2 cellular contexts compared by ENCODE assay signal in genomic region chr11:73662445-73663157, GRCh38.
TF ChIP-seq lines count a peak whose summit lies in the region.

No MANE protein-coding gene starts in this region.

TF ChIP-seq in IMR-90, 13 proteins besides CTCF, POLR2A, EP300 and RAD21:
- TF ChIP-seq, protein P1, sequence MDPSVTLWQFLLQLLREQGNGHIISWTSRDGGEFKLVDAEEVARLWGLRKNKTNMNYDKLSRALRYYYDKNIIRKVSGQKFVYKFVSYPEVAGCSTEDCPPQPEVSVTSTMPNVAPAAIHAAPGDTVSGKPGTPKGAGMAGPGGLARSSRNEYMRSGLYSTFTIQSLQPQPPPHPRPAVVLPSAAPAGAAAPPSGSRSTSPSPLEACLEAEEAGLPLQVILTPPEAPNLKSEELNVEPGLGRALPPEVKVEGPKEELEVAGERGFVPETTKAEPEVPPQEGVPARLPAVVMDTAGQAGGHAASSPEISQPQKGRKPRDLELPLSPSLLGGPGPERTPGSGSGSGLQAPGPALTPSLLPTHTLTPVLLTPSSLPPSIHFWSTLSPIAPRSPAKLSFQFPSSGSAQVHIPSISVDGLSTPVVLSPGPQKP (IDR thresholded peaks at IDR 0.05; ENCODE audit: borderline replicate concordance, low read depth, low read length), result no peak
- TF ChIP-seq MAFK (IDR thresholded peaks at IDR 0.05; ENCODE audit: low read depth, low read length) (no peak), BHLHE40 (IDR thresholded peaks at IDR 0.05; ENCODE audit: low read depth, low read length) (no peak), CEBPB (IDR thresholded peaks at IDR 0.05; ENCODE audit: low read depth, low read length) (no peak), SMC3 (IDR thresholded peaks at IDR 0.05; ENCODE audit: low read depth, low read length) (no peak), MAZ (IDR thresholded peaks at IDR 0.05; ENCODE audit: borderline replicate concordance, low read depth, low read length) (no peak), RCOR1 (IDR thresholded peaks at IDR 0.05; ENCODE audit: insufficient replicate concordance, low read length) (no peak), CHD1 (IDR thresholded peaks at IDR 0.05; ENCODE audit: low read depth, low read length) (no peak), NFE2L2 (IDR thresholded peaks at IDR 0.05; ENCODE audit: low read depth, low read length) (no peak; the same call in 1 of the 2 replicates), RFX5 (IDR thresholded peaks at IDR 0.05; ENCODE audit: low read depth, low read length) (no peak), MXI1 (IDR thresholded peaks at IDR 0.05; ENCODE audit: borderline replicate concordance, low read depth, low read length) (no peak)
- TF ChIP-seq, protein P2, sequence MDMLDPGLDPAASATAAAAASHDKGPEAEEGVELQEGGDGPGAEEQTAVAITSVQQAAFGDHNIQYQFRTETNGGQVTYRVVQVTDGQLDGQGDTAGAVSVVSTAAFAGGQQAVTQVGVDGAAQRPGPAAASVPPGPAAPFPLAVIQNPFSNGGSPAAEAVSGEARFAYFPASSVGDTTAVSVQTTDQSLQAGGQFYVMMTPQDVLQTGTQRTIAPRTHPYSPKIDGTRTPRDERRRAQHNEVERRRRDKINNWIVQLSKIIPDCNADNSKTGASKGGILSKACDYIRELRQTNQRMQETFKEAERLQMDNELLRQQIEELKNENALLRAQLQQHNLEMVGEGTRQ (IDR thresholded peaks at IDR 0.05; ENCODE audit: low read depth, low read length), result no peak

TF ChIP-seq in K562, 482 proteins besides CTCF, POLR2A, EP300 and RAD21 (continues in another document):
- TF ChIP-seq NFE2 (IDR thresholded peaks at IDR 0.05; ENCODE audit: low read depth) (peak; percentile 77), MAFG (tag; conservative IDR thresholded peaks at IDR 0.05) (peak; percentile 81), MAFF (IDR thresholded peaks at IDR 0.05; ENCODE audit: low read length) (peak; percentile 42; the same call in 1 of the 2 replicates), STAG1 (CRISPR knock-in tag; IDR thresholded peaks at IDR 0.05; ENCODE audit: borderline replicate concordance) (no peak), CBX3 (IDR thresholded peaks at IDR 0.05; ENCODE audit: borderline replicate concordance in 1 of 2, low read length in 2 of 2) (no peak), BRD4 (IDR thresholded peaks at IDR 0.05) (no peak), C11orf30 (IDR thresholded peaks at IDR 0.05; ENCODE audit: low read depth) (peak; percentile 79), ETV5 (CRISPR knock-in tag; IDR thresholded peaks at IDR 0.05; ENCODE audit: low read depth) (no peak), ADNP (tag; IDR thresholded peaks at IDR 0.05) (no peak), ZNF316 (IDR thresholded peaks at IDR 0.05) (peak; percentile 69), ELF2 (CRISPR knock-in tag; IDR thresholded peaks at IDR 0.05) (no peak), BCL6 (CRISPR knock-in tag; IDR thresholded peaks at IDR 0.05) (no peak), ZNF24 (IDR thresholded peaks at IDR 0.05) (no peak), TBP (optimal IDR thresholded peaks at IDR 0.05; ENCODE audit: low read depth, low read length) (no peak), CBFB (CRISPR knock-in tag; IDR thresholded peaks at IDR 0.05) (no peak), ZNF655 (CRISPR knock-in tag; IDR thresholded peaks at IDR 0.05) (no peak), CHD2 (IDR thresholded peaks at IDR 0.05; ENCODE audit: low read depth, low read length) (no peak), PML (IDR thresholded peaks at IDR 0.05; ENCODE audit: low read length) (no peak), TAL1 (IDR thresholded peaks at IDR 0.05) (no peak), NFE2L1 (tag; IDR thresholded peaks at IDR 0.05; ENCODE audit: borderline replicate concordance, low read depth) (0 out of 2 replicates have a peak, but pooled peaks have one; percentile 55), POLR3A (IDR thresholded peaks at IDR 0.05; ENCODE audit: borderline replicate concordance, extremely low read depth, insufficient read depth, insufficient read length) (no peak), MXI1 (IDR thresholded peaks at IDR 0.05; ENCODE audit: low read depth, low read length) (no peak), HEY1 (CRISPR knock-in tag; IDR thresholded peaks at IDR 0.05; ENCODE audit: borderline replicate concordance) (no peak), ZKSCAN1 (IDR thresholded peaks at IDR 0.05; ENCODE audit: low read depth, low read length) (no peak), ZBED1 (IDR thresholded peaks at IDR 0.05) (no peak), ZNF740 (CRISPR knock-in tag; IDR thresholded peaks at IDR 0.05) (no peak), ZNF740 (tag; IDR thresholded peaks at IDR 0.05) (no peak), COPS2 (conservative IDR thresholded peaks at IDR 0.05) (no peak), BHLHE40 (IDR thresholded peaks at IDR 0.05; ENCODE audit: low read length) (no peak), ZNF445 (CRISPR knock-in tag; IDR thresholded peaks at IDR 0.05; ENCODE audit: low read depth) (no peak), ZNF140 (CRISPR knock-in tag; IDR thresholded peaks at IDR 0.05) (no peak), L3MBTL2 (IDR thresholded peaks at IDR 0.05) (no peak), GTF2A2 (tag; IDR thresholded peaks at IDR 0.05) (no peak), SNRNP70 (optimal IDR thresholded peaks at IDR 0.05; ENCODE audit: low read depth, low read length) (no peak), POU5F1 (IDR thresholded peaks at IDR 0.05; ENCODE audit: borderline replicate concordance, low read depth, low read length, partially characterized antibody) (no peak), PCBP2 (IDR thresholded peaks at IDR 0.05; ENCODE audit: low read depth, low read length, poor library complexity, severe bottlenecking) (no peak), ZC3H11A (IDR thresholded peaks at IDR 0.05; ENCODE audit: low read depth, low read length) (no peak), TCF3 (CRISPR knock-in tag; IDR thresholded peaks at IDR 0.05) (no peak), RFX7 (CRISPR knock-in tag; IDR thresholded peaks at IDR 0.05) (no peak), JUND (IDR thresholded peaks at IDR 0.05; ENCODE audit: borderline replicate concordance, low read depth, low read length) (0 out of 2 replicates have a peak, but pooled peaks have one; percentile 9), JUND (tag; IDR thresholded peaks at IDR 0.05; ENCODE audit: borderline replicate concordance, low read depth, low read length) (no peak), POLR2AphosphoS2 (IDR thresholded peaks at IDR 0.05; ENCODE audit: low read length) (no peak), MCM5 (IDR thresholded peaks at IDR 0.05; ENCODE audit: low read depth) (no peak), BDP1 (IDR thresholded peaks at IDR 0.05; ENCODE audit: insufficient read depth, insufficient read length) (no peak), FIP1L1 (IDR thresholded peaks at IDR 0.05; ENCODE audit: low read depth, low read length, poor library complexity, severe bottlenecking) (no peak)
- TF ChIP-seq, protein P3, sequence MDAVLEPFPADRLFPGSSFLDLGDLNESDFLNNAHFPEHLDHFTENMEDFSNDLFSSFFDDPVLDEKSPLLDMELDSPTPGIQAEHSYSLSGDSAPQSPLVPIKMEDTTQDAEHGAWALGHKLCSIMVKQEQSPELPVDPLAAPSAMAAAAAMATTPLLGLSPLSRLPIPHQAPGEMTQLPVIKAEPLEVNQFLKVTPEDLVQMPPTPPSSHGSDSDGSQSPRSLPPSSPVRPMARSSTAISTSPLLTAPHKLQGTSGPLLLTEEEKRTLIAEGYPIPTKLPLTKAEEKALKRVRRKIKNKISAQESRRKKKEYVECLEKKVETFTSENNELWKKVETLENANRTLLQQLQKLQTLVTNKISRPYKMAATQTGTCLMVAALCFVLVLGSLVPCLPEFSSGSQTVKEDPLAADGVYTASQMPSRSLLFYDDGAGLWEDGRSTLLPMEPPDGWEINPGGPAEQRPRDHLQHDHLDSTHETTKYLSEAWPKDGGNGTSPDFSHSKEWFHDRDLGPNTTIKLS (IDR thresholded peaks at IDR 0.05; ENCODE audit: borderline replicate concordance, low read depth), result no peak
- TF ChIP-seq, protein P4, sequence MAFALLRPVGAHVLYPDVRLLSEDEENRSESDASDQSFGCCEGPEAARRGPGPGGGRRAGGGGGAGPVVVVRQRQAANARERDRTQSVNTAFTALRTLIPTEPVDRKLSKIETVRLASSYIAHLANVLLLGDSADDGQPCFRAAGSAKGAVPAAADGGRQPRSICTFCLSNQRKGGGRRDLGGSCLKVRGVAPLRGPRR (CRISPR knock-in tag; IDR thresholded peaks at IDR 0.05), result no peak
- TF ChIP-seq, protein P5, sequence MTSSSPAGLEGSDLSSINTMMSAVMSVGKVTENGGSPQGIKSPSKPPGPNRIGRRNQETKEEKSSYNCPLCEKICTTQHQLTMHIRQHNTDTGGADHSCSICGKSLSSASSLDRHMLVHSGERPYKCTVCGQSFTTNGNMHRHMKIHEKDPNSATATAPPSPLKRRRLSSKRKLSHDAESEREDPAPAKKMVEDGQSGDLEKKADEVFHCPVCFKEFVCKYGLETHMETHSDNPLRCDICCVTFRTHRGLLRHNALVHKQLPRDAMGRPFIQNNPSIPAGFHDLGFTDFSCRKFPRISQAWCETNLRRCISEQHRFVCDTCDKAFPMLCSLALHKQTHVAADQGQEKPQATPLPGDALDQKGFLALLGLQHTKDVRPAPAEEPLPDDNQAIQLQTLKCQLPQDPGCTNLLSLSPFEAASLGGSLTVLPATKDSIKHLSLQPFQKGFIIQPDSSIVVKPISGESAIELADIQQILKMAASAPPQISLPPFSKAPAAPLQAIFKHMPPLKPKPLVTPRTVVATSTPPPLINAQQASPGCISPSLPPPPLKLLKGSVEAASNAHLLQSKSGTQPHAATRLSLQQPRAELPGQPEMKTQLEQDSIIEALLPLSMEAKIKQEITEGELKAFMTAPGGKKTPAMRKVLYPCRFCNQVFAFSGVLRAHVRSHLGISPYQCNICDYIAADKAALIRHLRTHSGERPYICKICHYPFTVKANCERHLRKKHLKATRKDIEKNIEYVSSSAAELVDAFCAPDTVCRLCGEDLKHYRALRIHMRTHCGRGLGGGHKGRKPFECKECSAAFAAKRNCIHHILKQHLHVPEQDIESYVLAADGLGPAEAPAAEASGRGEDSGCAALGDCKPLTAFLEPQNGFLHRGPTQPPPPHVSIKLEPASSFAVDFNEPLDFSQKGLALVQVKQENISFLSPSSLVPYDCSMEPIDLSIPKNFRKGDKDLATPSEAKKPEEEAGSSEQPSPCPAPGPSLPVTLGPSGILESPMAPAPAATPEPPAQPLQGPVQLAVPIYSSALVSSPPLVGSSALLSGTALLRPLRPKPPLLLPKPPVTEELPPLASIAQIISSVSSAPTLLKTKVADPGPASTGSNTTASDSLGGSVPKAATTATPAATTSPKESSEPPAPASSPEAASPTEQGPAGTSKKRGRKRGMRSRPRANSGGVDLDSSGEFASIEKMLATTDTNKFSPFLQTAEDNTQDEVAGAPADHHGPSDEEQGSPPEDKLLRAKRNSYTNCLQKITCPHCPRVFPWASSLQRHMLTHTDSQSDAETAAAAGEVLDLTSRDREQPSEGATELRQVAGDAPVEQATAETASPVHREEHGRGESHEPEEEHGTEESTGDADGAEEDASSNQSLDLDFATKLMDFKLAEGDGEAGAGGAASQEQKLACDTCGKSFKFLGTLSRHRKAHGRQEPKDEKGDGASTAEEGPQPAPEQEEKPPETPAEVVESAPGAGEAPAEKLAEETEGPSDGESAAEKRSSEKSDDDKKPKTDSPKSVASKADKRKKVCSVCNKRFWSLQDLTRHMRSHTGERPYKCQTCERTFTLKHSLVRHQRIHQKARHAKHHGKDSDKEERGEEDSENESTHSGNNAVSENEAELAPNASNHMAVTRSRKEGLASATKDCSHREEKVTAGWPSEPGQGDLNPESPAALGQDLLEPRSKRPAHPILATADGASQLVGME (CRISPR knock-in tag; IDR thresholded peaks at IDR 0.05), result no peak
- TF ChIP-seq, protein P6, sequence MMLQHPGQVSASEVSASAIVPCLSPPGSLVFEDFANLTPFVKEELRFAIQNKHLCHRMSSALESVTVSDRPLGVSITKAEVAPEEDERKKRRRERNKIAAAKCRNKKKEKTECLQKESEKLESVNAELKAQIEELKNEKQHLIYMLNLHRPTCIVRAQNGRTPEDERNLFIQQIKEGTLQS (IDR thresholded peaks at IDR 0.05), result peak; percentile 20; the same call in 1 of the 2 replicates
- TF ChIP-seq, protein P6 (CRISPR knock-in tag; conservative IDR thresholded peaks at IDR 0.05), result no peak
